In the genomic region with DNA sequence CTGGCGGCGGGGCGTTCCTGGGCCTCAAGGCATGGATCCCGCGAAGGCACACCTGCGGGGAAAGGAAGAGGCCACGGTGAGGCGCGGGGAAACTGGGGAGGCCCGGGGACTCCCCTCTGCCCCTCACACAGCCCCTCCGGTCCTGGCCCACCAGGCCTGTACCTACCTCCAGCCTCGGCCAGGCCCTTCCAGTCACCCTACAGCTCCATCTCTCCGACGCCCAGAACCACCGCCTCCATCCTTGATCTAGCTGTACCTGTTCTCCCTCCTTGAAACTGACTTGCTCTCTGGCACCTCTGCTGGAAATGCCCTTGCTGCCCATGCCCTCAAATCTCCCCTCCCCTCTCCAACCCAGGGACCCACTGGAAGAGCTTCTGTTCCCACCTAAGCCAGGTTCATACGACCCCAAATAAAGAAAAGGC, we compare ENCODE assay signal across 11 cellular contexts. TPM values are rescaled to one million over a fixed set of nuclear protein-coding genes. Genes with fewer than 3 reads are reported as not detected.
DNase-seq lines count a peak whose midpoint lies in the region; ATAC-seq, FAIRE-seq and TF ChIP-seq lines count a peak whose summit lies in the region.
"Had no signal": no experiment of that assay in that cellular context is flagged by ENCODE, and none has a peak within 500 bp of the region (broad histone marks: within the 10 kb centered on the region; RNA-seq: fewer than 3 reads in every experiment).

No MANE protein-coding gene starts in this region.

- H3K27ac ChIP-seq in right cardiac atrium (ENCODE audit: low read length) (peak overlapping the region; percentile 91), astrocyte (ENCODE audit: low read depth, low read length) (no peak overlapping the region)

- no peaks in the 10 kb centered on the region for H4K20me1 ChIP-seq in astrocyte (ENCODE audit: insufficient read depth, low read length)

- H3K4me1 Mint-ChIP-seq in astrocyte (ENCODE audit: low read depth, unreplicated experiment) (no peaks in the 10 kb centered on the region), mesothelial cell of epicardium (peaks cover 14% of the 10 kb centered on the region)
- peaks cover 15 to 17% of the 10 kb centered on the region in 2 donors for H3K4me1 Mint-ChIP-seq in stimulated activated naive B cell treated with anti-CD40 and anti-IgM and Interleukin-4, amounts not matched to agents 10 μg/mL and 1 μg/mL and 100 μg/mL, for 72 hours

- peaks cover 6% of the 10 kb centered on the region for H3K36me3 Mint-ChIP-seq in astrocyte (ENCODE audit: low read depth, unreplicated experiment)
- peaks cover 4% of the 10 kb centered on the region for H3K36me3 Mint-ChIP-seq in mesothelial cell of epicardium
- H3K36me3 Mint-ChIP-seq in stimulated activated naive B cell treated with anti-CD40 and anti-IgM and Interleukin-4, amounts not matched to agents 10 μg/mL and 1 μg/mL and 100 μg/mL, for 72 hours = peaks cover 5 to 8% of the 10 kb centered on the region in 2 donors

- H3K27me3 ChIP-seq in right cardiac atrium (ENCODE audit: control insufficient read depth, insufficient read depth) (no peaks in the 10 kb centered on the region), astrocyte (ENCODE audit: insufficient read depth, low read length) (no peaks in the 10 kb centered on the region)

- peak in 2 of 3 donors; percentile 49 to 55 for DNase-seq in right cardiac atrium
- DNase-seq in left ventricle myocardium superior = no peak
- no peak for DNase-seq in astrocyte (ENCODE audit: low read depth)
- DNase-seq in mesothelial cell of epicardium (ENCODE audit: low spot score in 2 of 2, unreplicated experiment in 2 of 2) = no peak
- DNase-seq in amygdala (lab: John Stamatoyannopoulos, UW) = no peak
- no peak for DNase-seq in NCI-H524 treated with DMSO at 0.1 percent for 48 hours (lab: John Stamatoyannopoulos, UW)
- DNase-seq in stimulated activated naive B cell treated with anti-CD40 and anti-IgM and Interleukin-4, amounts not matched to agents 10 μg/mL and 1 μg/mL and 100 μg/mL, for 72 hours = no peak
- DNase-seq: cerebellar nuclear complex, EL, islet precursor cell had no signal

- intact Hi-C loops in right cardiac atrium (cut with DNase I) (no loop called here), left ventricle myocardium superior (cut with micrococcal nuclease) (no loop called here)

- ATAC-seq in right cardiac atrium (no peak), left ventricle myocardium superior (no peak), HG03571 (IDR thresholded peaks at IDR 0.05; ENCODE audit: unreplicated experiment) (no peak)
- ATAC-seq in stimulated activated naive B cell treated with anti-CD40 and anti-IgM and Interleukin-4, amounts not matched to agents 10 μg/mL and 1 μg/mL and 100 μg/mL, for 72 hours (replicated peaks) = no peak

- peak; percentile 4 for TF ChIP-seq CTCF in astrocyte (IDR thresholded peaks at IDR 0.05; ENCODE audit: insufficient read depth, low read depth, low read length)
- no peak for TF ChIP-seq CTCF in mesothelial cell of epicardium (IDR thresholded peaks at IDR 0.05; ENCODE audit: unreplicated experiment)

- H3K27me3 Mint-ChIP-seq in astrocyte (ENCODE audit: low read depth, unreplicated experiment) (peaks cover 4% of the 10 kb centered on the region), mesothelial cell of epicardium (ENCODE audit: low read depth) (no peaks in the 10 kb centered on the region)
- peaks cover under 1 to 1% of the 10 kb centered on the region in 2 donors for H3K27me3 Mint-ChIP-seq in stimulated activated naive B cell treated with anti-CD40 and anti-IgM and Interleukin-4, amounts not matched to agents 10 μg/mL and 1 μg/mL and 100 μg/mL, for 72 hours

- H3K9me3 ChIP-seq in right cardiac atrium (ENCODE audit: control insufficient read depth, low read length) = no peaks in the 10 kb centered on the region
- no peaks in the 10 kb centered on the region for H3K9me3 ChIP-seq in astrocyte (ENCODE audit: insufficient read depth, low read depth, low read length)

- H3K9me3 Mint-ChIP-seq in astrocyte (ENCODE audit: unreplicated experiment) (no peaks in the 10 kb centered on the region), mesothelial cell of epicardium (no peaks in the 10 kb centered on the region)
- H3K9me3 Mint-ChIP-seq in stimulated activated naive B cell treated with anti-CD40 and anti-IgM and Interleukin-4, amounts not matched to agents 10 μg/mL and 1 μg/mL and 100 μg/mL, for 72 hours = no peaks in the 10 kb centered on the region

- H3K4me1 ChIP-seq in right cardiac atrium (ENCODE audit: control insufficient read depth, insufficient read depth, low read length) (peaks cover 4% of the 10 kb centered on the region), astrocyte (ENCODE audit: insufficient read depth, low read length) (peaks cover 4% of the 10 kb centered on the region)

- peaks cover 6% of the 10 kb centered on the region for H3K79me2 ChIP-seq in astrocyte (ENCODE audit: insufficient read depth, low read length)

- H2AFZ ChIP-seq in astrocyte (ENCODE audit: low read depth, low read length) = no peak overlapping the region

- no peak for FAIRE-seq in astrocyte (lab: Jason Lieb, UNC)

- WGBS in right cardiac atrium = 91% methylated on average over 16 of the region's 16 CpGs

- H3K27ac Mint-ChIP-seq in astrocyte (ENCODE audit: unreplicated experiment) = peak overlapping the region; percentile 50
- H3K27ac Mint-ChIP-seq in mesothelial cell of epicardium = peak overlapping the region; percentile 64
- H3K27ac Mint-ChIP-seq in stimulated activated naive B cell treated with anti-CD40 and anti-IgM and Interleukin-4, amounts not matched to agents 10 μg/mL and 1 μg/mL and 100 μg/mL, for 72 hours = no peak overlapping the region

- peak overlapping the region; percentile 87 for H3K4me2 ChIP-seq in astrocyte (ENCODE audit: low read length)

- no peaks in the 10 kb centered on the region for H3K36me3 ChIP-seq in astrocyte (ENCODE audit: insufficient read depth, low read length)

- H3K4me3 ChIP-seq in right cardiac atrium (ENCODE audit: low read length) (no peak overlapping the region), astrocyte (ENCODE audit: insufficient read depth, low read depth, low read length) (no peak overlapping the region)

- H3K9ac ChIP-seq in astrocyte (ENCODE audit: low read length) = no peak overlapping the region

- H3K4me3 Mint-ChIP-seq in astrocyte (ENCODE audit: unreplicated experiment) (peak overlapping the region; percentile 10), mesothelial cell of epicardium (peak overlapping the region; percentile 59)
- no peak overlapping the region for H3K4me3 Mint-ChIP-seq in stimulated activated naive B cell treated with anti-CD40 and anti-IgM and Interleukin-4, amounts not matched to agents 10 μg/mL and 1 μg/mL and 100 μg/mL, for 72 hours

RNA-seq across cellular contexts. Expression of a gene that starts 1.7 kb away (rescaled TPM):
- total RNA-seq in right cardiac atrium (100 to 1,000 TPM; 115 to 134 (median 125) TPM), left ventricle myocardium superior (167 TPM), astrocyte (7.9 and 9.4 TPM in 2 replicates), mesothelial cell of epicardium (22.1 to 23.9 TPM (median 22.7 TPM) in 3 replicates)
- 43.1 TPM for polyA plus RNA-seq in right cardiac atrium

Comparison
In these comparisons a context has a peak if more than half of its experiments do, and no peak if none do; other contexts are left out.
1. DNase-seq: peak in right cardiac atrium (2 of 3); none in left ventricle myocardium superior (single experiment), astrocyte (single experiment), mesothelial cell of epicardium (0 of 2), amygdala (0 of 56), NCI-H524 treated with DMSO at 0.1 percent for 48 hours (single experiment) and stimulated activated naive B cell treated with anti-CD40 and anti-IgM and Interleukin-4, amounts not matched to agents 10 μg/mL and 1 μg/mL and 100 μg/mL, for 72 hours (single experiment).
2. H3K4me3 Mint-ChIP-seq: peak in astrocyte (single experiment) and mesothelial cell of epicardium (single experiment); none in stimulated activated naive B cell treated with anti-CD40 and anti-IgM and Interleukin-4, amounts not matched to agents 10 μg/mL and 1 μg/mL and 100 μg/mL, for 72 hours (0 of 2).